In genomic region chr18:60452424-60452823, GRCh38 we compare ENCODE assay signal across 20 cellular contexts.
DNase-seq lines count a peak whose midpoint lies in the region; ATAC-seq and TF ChIP-seq lines count a peak whose summit lies in the region.
"Had no signal": no experiment of that assay in that cellular context is flagged by ENCODE, and none has a peak within 500 bp of the region (broad histone marks: within the 10 kb centered on the region; RNA-seq: fewer than 3 reads in every experiment).

No MANE protein-coding gene starts in this region.

- DNase-seq in EH (ENCODE audit: low read depth) (peak; percentile 77), NCI-H146 treated with DMSO at 0.1 percent for 48 hours (lab: John Stamatoyannopoulos, UW; ENCODE audit: unreplicated experiment) (peak; percentile 18), cardiac fibroblast (ENCODE audit: low read depth in 2 of 2) (peak; percentile 3 to 18), myocyte (ENCODE audit: low read depth) (peak; percentile 75), SKM-1 (lab: John Stamatoyannopoulos, UW; ENCODE audit: unreplicated experiment) (no peak), SKM-1 treated with dmso at 0.1 percent for 144 hours (lab: John Stamatoyannopoulos, UW; ENCODE audit: unreplicated experiment) (no peak), GM13977 (ENCODE audit: low spot score) (no peak)
- DNase-seq: activated CD4-positive, alpha-beta T cell treated with anti-CD3 and anti-CD28 coated beads for 4 hours; activated naive CD4-positive, alpha-beta T cell; CD4-positive, CD25-positive, alpha-beta regulatory T cell; DND-41; HFFc6; left lung; NCI-H2227 treated with DMSO at 0.1 percent for 48 hours; pancreas; trophoblast cell had no signal

- in situ Hi-C loops in GM13977 (cut with MboI; ENCODE audit: low pct_unique_long_range_greater_than_20kb, low sequenced_read_pairs, unreplicated experiment) = no loop called here

- ATAC-seq in HG02588 (IDR thresholded peaks at IDR 0.05; ENCODE audit: unreplicated experiment) = no peak
- ATAC-seq: left lung; pancreas; stimulated activated effector memory CD8-positive, alpha-beta T cell treated with anti-CD3 and anti-CD28 coated beads, Interleukin-12 subunit alpha, Interleukin-12 subunit beta, amount 100 ng/mL, for 72 hours had no signal

- H3K4me3 ChIP-seq in cardiac fibroblast (replicated peaks in 1 of 2; ENCODE audit: low read depth in 2 of 2, low read length in 2 of 2) = no peak overlapping the region
- H3K4me3 ChIP-seq: left lung, pancreas, SJSA1, smooth muscle cell had no signal

- no peak for TF ChIP-seq CTCF in cardiac fibroblast (IDR thresholded peaks at IDR 0.05; ENCODE audit: low read depth, low read length)
- no peak for TF ChIP-seq CTCF in GM13977 (IDR thresholded peaks at IDR 0.05; ENCODE audit: extremely low read depth, insufficient read depth, missing control alignments)

Comparison
In these comparisons a context has a peak if more than half of its experiments do, and no peak if none do; other contexts are left out.
1. DNase-seq: peak in EH (single experiment), NCI-H146 treated with DMSO at 0.1 percent for 48 hours (single experiment), cardiac fibroblast (2 of 2) and myocyte (single experiment); none in SKM-1 (single experiment), SKM-1 treated with dmso at 0.1 percent for 144 hours (single experiment) and GM13977 (single experiment).